ENCODE assay signal across 8 cellular contexts in genomic region chr10:95230677-95231586, GRCh38. TPM values are rescaled to one million over a fixed set of nuclear protein-coding genes. Genes with fewer than 3 reads are reported as not detected.
DNase-seq lines count a peak whose midpoint lies in the region; ATAC-seq and TF ChIP-seq lines count a peak whose summit lies in the region.
"Not testable (repeated sequence)": the region's sequence is repeated elsewhere in the genome, so short reads cannot be mapped to it uniquely, and the experiment has no call there.

No MANE protein-coding gene starts in this region.

- H3K4me3 ChIP-seq in uterus, result peak overlapping the region; percentile 13 to 27

- H3K36me3 ChIP-seq in uterus, result not testable (repeated sequence)

- peaks cover 12% of the 10 kb centered on the region for H3K9me3 Mint-ChIP-seq in activated CD4-positive, alpha-beta T cell treated with anti-CD3 and anti-CD28 coated beads, Interleukin-2, amount 10 ng/mL, durations not matched to agents 24 days and 14 days

- H3K4me3 Mint-ChIP-seq in activated CD4-positive, alpha-beta T cell treated with anti-CD3 and anti-CD28 coated beads, Interleukin-2, amount 10 ng/mL, durations not matched to agents 24 days and 14 days, result peak overlapping the region; percentile 82

- peak; percentile 56 for ATAC-seq in GM18907 (IDR thresholded peaks at IDR 0.05; ENCODE audit: unreplicated experiment)
- ATAC-seq in HG03521 (IDR thresholded peaks at IDR 0.05; ENCODE audit: unreplicated experiment), result peak; percentile 65

- not testable (repeated sequence) for H3K27me3 Mint-ChIP-seq in activated CD4-positive, alpha-beta T cell treated with anti-CD3 and anti-CD28 coated beads, Interleukin-2, amount 10 ng/mL, durations not matched to agents 24 days and 14 days

- H3K27me3 ChIP-seq in uterus, result not testable (repeated sequence)

- not testable (repeated sequence) for H3K9me3 ChIP-seq in uterus

- DNase-seq in activated CD4-positive, alpha-beta T cell treated with anti-CD3 and anti-CD28 coated beads, Interleukin-2, amount 10 ng/mL, durations not matched to agents 24 days and 14 days, result peak; percentile 81
- DNase-seq in astrocyte of the hippocampus (ENCODE audit: low read depth, low spot score) (peak; percentile 65), germinal center (ENCODE audit: low spot score) (peak; percentile 61), mucosa of gallbladder (ENCODE audit: low spot score) (peak; percentile 44)
- peak in 3 of 4 experiments; percentile 21 to 29 (median 22) for DNase-seq in stimulated activated CD4-positive, alpha-beta T cell treated with anti-CD3 and anti-CD28 coated beads, Interleukin-1b, Interleukin-23, amount 100 ng/mL, for 24 hours (ENCODE audit: low read depth in 4 of 4, low spot score in 1 of 4)
- not testable (repeated sequence) for DNase-seq in uterus

- peak overlapping the region in 1 of 2 donors; percentile 13 for H3K27ac ChIP-seq in uterus

- not testable (repeated sequence) for TF ChIP-seq CTCF in uterus (IDR thresholded peaks at IDR 0.05)

- H3K36me3 Mint-ChIP-seq in activated CD4-positive, alpha-beta T cell treated with anti-CD3 and anti-CD28 coated beads, Interleukin-2, amount 10 ng/mL, durations not matched to agents 24 days and 14 days (ENCODE audit: low read depth), result peaks cover 15% of the 10 kb centered on the region

- H3K4me1 ChIP-seq in uterus, result not testable (repeated sequence)

- TF ChIP-seq POLR2A in uterus (IDR thresholded peaks at IDR 0.05), result not testable (repeated sequence)

- H3K27ac Mint-ChIP-seq in activated CD4-positive, alpha-beta T cell treated with anti-CD3 and anti-CD28 coated beads, Interleukin-2, amount 10 ng/mL, durations not matched to agents 24 days and 14 days, result peak overlapping the region; percentile 85

- peaks cover 19% of the 10 kb centered on the region for H3K4me1 Mint-ChIP-seq in activated CD4-positive, alpha-beta T cell treated with anti-CD3 and anti-CD28 coated beads, Interleukin-2, amount 10 ng/mL, durations not matched to agents 24 days and 14 days

- intact Hi-C loops in activated CD4-positive, alpha-beta T cell treated with anti-CD3 and anti-CD28 coated beads, Interleukin-2, amount 10 ng/mL, durations not matched to agents 24 days and 14 days (cut with micrococcal nuclease); uterus (cut with DNase I; ENCODE audit: low total_unique reads): not testable (repeated sequence)

RNA-seq across cellular contexts. Expression of gene ACSM6, which starts 36.9 kb away (rescaled TPM):
- not detected in 2 replicates for total RNA-seq in activated CD4-positive, alpha-beta T cell treated with anti-CD3 and anti-CD28 coated beads, Interleukin-2, amount 10 ng/mL, durations not matched to agents 24 days and 14 days
- total RNA-seq in mucosa of gallbladder (not detected), uterus (not detected)

RNA-seq across cellular contexts. Expression of gene PDLIM1, which starts 59.9 kb away (rescaled TPM):
- total RNA-seq in activated CD4-positive, alpha-beta T cell treated with anti-CD3 and anti-CD28 coated beads, Interleukin-2, amount 10 ng/mL, durations not matched to agents 24 days and 14 days, result 3.1 and 3.2 TPM in 2 replicates
- 114 TPM for total RNA-seq in mucosa of gallbladder
- total RNA-seq in uterus, result 100 to 1,000 TPM in 2 of 4 donors, 10 to 100 TPM in 2; 14.0 to 192 (median 86.7) TPM
